In the genomic region with DNA sequence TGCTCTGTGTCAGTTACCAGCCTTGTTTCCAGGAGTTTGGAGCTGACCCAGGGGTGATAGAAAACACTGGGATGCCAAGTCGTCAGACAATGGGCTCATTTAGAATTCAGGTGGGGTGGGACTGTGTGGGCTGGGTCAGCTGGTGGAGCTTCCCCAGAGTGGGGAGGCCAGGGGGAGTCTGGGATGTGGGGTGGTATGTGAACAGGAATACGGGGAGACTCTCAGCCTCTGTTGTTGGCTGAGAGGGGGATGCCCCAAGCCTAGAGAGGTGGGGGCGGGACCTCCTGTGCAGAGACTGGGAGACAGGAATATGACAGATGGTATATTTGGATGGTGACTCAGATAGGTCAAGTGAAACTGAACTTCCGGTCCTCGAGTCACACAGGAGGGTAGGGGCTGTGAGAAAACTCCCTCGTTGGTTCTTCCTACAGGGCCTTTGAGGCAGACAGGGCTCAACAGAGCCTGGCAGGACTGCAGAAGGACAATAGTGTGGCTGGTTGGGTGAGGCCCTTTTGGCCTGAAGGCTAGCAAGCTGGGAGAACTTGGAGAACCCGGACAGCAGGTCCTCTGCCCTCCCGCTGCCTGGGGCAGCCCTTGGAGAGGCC, we compare ENCODE assay signal across 8 cellular contexts. TPM values are rescaled to one million over a fixed set of nuclear protein-coding genes. Genes with fewer than 3 reads are reported as not detected.
A peak's percentile ranks its signal among the peaks of the same experiment; 100 is the strongest.
DNase-seq lines count a peak whose midpoint lies in the region; ATAC-seq and TF ChIP-seq lines count a peak whose summit lies in the region.

No MANE protein-coding gene starts in this region.

- no peak overlapping the region for H3K4me3 ChIP-seq in sigmoid colon

- 50 to 65% methylated on average over 8 of the region's 8 CpGs for WGBS in sigmoid colon, 2 donors

- peak overlapping the region; percentile 100 for H3K27ac ChIP-seq in epithelial cell of prostate
- no peak overlapping the region for H3K27ac ChIP-seq in sigmoid colon

- intact Hi-C loops in sigmoid colon (cut with DNase I), result no loop called here

- H3K9me3 ChIP-seq in sigmoid colon, result no peaks in the 10 kb centered on the region

- no peaks in the 10 kb centered on the region for H3K36me3 ChIP-seq in sigmoid colon

- no peak for TF ChIP-seq CTCF in sigmoid colon (IDR thresholded peaks at IDR 0.05)

- ATAC-seq in HG02885 (IDR thresholded peaks at IDR 0.05; ENCODE audit: poor library complexity, unreplicated experiment), result peak; percentile 69

- TF ChIP-seq EP300 in sigmoid colon (IDR thresholded peaks at IDR 0.05), result no peak

- no peaks in the 10 kb centered on the region for H3K4me1 ChIP-seq in sigmoid colon

- peak; percentile 31 to 48 for DNase-seq in activated CD4-positive, alpha-beta T cell treated with anti-CD3 and anti-CD28 coated beads for 24 hours (ENCODE audit: low read depth in 2 of 2)
- DNase-seq in activated CD4-positive, alpha-beta T cell treated with anti-CD3 and anti-CD28 coated beads, Interleukin-2, amount 50 U/mL, for 1 hour, result no peak
- DNase-seq in RPMI8226 (peak; percentile 87), epithelial cell of prostate (ENCODE audit: low read depth, low spot score) (peak; percentile 93), OCI-M2 (lab: John Stamatoyannopoulos, UW; ENCODE audit: unreplicated experiment) (no peak), sigmoid colon (no peak)
- peak; percentile 64 to 71 for DNase-seq in stimulated activated CD4-positive, alpha-beta T cell treated with anti-CD3 and anti-CD28 coated beads, Interleukin-2, amount 100 ng/mL, for 24 hours

- no peak for TF ChIP-seq POLR2A in sigmoid colon (IDR thresholded peaks at IDR 0.05)

- H3K27me3 ChIP-seq in sigmoid colon, result no peaks in the 10 kb centered on the region

RNA-seq across cellular contexts. Expression of a gene that starts 23.7 kb away (rescaled TPM):
- 1 to 10 TPM in 2 of 4 donors, under 1 TPM in 1, not detected in 1; 0.14 to 1.4 (median 1.1) TPM for total RNA-seq in sigmoid colon
- 100 to 1,000 TPM in 1 of 3 donors, 10 to 100 TPM in 2; 29.4 to 163 (median 49.0) TPM for polyA plus RNA-seq in sigmoid colon

Comparison
In these comparisons a context has a peak if more than half of its experiments do, and no peak if none do; other contexts are left out.
1. DNase-seq: peak in activated CD4-positive, alpha-beta T cell treated with anti-CD3 and anti-CD28 coated beads for 24 hours (2 of 2), RPMI8226 (single experiment), epithelial cell of prostate (single experiment) and stimulated activated CD4-positive, alpha-beta T cell treated with anti-CD3 and anti-CD28 coated beads, Interleukin-2, amount 100 ng/mL, for 24 hours (2 of 2); none in activated CD4-positive, alpha-beta T cell treated with anti-CD3 and anti-CD28 coated beads, Interleukin-2, amount 50 U/mL, for 1 hour (single experiment), OCI-M2 (single experiment) and sigmoid colon (single experiment).